Comparison of ENCODE assay signal across 1 cellular context in genomic region chr11:68321293-68322030, GRCh38.
TF ChIP-seq lines count a peak whose summit lies in the region.

No MANE protein-coding gene starts in this region.

TF ChIP-seq in HepG2, 621 proteins besides CTCF, POLR2A, EP300 and RAD21 (continued from another document and continues in another):
- TF ChIP-seq GMEB2 (CRISPR knock-in tag; IDR thresholded peaks at IDR 0.05; ENCODE audit: low read depth), result no peak
- TF ChIP-seq, protein P1, sequence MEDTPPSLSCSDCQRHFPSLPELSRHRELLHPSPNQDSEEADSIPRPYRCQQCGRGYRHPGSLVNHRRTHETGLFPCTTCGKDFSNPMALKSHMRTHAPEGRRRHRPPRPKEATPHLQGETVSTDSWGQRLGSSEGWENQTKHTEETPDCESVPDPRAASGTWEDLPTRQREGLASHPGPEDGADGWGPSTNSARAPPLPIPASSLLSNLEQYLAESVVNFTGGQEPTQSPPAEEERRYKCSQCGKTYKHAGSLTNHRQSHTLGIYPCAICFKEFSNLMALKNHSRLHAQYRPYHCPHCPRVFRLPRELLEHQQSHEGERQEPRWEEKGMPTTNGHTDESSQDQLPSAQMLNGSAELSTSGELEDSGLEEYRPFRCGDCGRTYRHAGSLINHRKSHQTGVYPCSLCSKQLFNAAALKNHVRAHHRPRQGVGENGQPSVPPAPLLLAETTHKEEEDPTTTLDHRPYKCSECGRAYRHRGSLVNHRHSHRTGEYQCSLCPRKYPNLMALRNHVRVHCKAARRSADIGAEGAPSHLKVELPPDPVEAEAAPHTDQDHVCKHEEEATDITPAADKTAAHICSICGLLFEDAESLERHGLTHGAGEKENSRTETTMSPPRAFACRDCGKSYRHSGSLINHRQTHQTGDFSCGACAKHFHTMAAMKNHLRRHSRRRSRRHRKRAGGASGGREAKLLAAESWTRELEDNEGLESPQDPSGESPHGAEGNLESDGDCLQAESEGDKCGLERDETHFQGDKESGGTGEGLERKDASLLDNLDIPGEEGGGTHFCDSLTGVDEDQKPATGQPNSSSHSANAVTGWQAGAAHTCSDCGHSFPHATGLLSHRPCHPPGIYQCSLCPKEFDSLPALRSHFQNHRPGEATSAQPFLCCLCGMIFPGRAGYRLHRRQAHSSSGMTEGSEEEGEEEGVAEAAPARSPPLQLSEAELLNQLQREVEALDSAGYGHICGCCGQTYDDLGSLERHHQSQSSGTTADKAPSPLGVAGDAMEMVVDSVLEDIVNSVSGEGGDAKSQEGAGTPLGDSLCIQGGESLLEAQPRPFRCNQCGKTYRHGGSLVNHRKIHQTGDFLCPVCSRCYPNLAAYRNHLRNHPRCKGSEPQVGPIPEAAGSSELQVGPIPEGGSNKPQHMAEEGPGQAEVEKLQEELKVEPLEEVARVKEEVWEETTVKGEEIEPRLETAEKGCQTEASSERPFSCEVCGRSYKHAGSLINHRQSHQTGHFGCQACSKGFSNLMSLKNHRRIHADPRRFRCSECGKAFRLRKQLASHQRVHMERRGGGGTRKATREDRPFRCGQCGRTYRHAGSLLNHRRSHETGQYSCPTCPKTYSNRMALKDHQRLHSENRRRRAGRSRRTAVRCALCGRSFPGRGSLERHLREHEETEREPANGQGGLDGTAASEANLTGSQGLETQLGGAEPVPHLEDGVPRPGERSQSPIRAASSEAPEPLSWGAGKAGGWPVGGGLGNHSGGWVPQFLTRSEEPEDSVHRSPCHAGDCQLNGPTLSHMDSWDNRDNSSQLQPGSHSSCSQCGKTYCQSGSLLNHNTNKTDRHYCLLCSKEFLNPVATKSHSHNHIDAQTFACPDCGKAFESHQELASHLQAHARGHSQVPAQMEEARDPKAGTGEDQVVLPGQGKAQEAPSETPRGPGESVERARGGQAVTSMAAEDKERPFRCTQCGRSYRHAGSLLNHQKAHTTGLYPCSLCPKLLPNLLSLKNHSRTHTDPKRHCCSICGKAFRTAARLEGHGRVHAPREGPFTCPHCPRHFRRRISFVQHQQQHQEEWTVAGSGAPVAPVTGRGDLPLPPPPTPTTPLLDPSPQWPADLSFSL (CRISPR knock-in tag; IDR thresholded peaks at IDR 0.05), result peak; percentile 71
- TF ChIP-seq AGO2 (optimal IDR thresholded peaks at IDR 0.05; ENCODE audit: low read depth, low read length), result no peak
- no peak for TF ChIP-seq ZNF724P (CRISPR knock-in tag; IDR thresholded peaks at IDR 0.05; ENCODE audit: borderline replicate concordance)
- no peak for TF ChIP-seq HMG20A (CRISPR knock-in tag; IDR thresholded peaks at IDR 0.05; ENCODE audit: borderline replicate concordance)
- TF ChIP-seq ZNF629 (CRISPR knock-in tag; conservative IDR thresholded peaks at IDR 0.05), result no peak
- TF ChIP-seq GTF2F1 (IDR thresholded peaks at IDR 0.05; ENCODE audit: low read length), result no peak
- no peak for TF ChIP-seq CENPBD1 (CRISPR knock-in tag; IDR thresholded peaks at IDR 0.05; ENCODE audit: borderline replicate concordance, low read depth)
- TF ChIP-seq TBX2 (CRISPR knock-in tag; IDR thresholded peaks at IDR 0.05; ENCODE audit: borderline replicate concordance), result peak; percentile 69; the same call in 1 of the 2 replicates
- TF ChIP-seq CCDC6 (CRISPR knock-in tag; IDR thresholded peaks at IDR 0.05), result no peak
- TF ChIP-seq GLI4 (CRISPR knock-in tag; IDR thresholded peaks at IDR 0.05; ENCODE audit: borderline replicate concordance), result no peak
- TF ChIP-seq TBL1XR1 (IDR thresholded peaks at IDR 0.05; ENCODE audit: borderline replicate concordance, low read length, partially characterized antibody), result no peak
- TF ChIP-seq PHF5A (CRISPR knock-in tag; IDR thresholded peaks at IDR 0.05; ENCODE audit: low read depth, unreplicated experiment), result no peak
- TF ChIP-seq ZNF850 (CRISPR knock-in tag; conservative IDR thresholded peaks at IDR 0.05), result no peak
- no peak for TF ChIP-seq ZNF589 (CRISPR knock-in tag; conservative IDR thresholded peaks at IDR 0.05)
- TF ChIP-seq, protein P2, sequence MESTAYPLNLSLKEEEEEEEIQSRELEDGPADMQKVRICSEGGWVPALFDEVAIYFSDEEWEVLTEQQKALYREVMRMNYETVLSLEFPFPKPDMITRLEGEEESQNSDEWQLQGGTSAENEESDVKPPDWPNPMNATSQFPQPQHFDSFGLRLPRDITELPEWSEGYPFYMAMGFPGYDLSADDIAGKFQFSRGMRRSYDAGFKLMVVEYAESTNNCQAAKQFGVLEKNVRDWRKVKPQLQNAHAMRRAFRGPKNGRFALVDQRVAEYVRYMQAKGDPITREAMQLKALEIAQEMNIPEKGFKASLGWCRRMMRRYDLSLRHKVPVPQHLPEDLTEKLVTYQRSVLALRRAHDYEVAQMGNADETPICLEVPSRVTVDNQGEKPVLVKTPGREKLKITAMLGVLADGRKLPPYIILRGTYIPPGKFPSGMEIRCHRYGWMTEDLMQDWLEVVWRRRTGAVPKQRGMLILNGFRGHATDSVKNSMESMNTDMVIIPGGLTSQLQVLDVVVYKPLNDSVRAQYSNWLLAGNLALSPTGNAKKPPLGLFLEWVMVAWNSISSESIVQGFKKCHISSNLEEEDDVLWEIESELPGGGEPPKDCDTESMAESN (CRISPR knock-in tag; conservative IDR thresholded peaks at IDR 0.05), result no peak
- TF ChIP-seq ZNF367 (CRISPR knock-in tag; IDR thresholded peaks at IDR 0.05; ENCODE audit: borderline replicate concordance), result no peak
- TF ChIP-seq KDM3A (CRISPR knock-in tag; IDR thresholded peaks at IDR 0.05; ENCODE audit: low read depth), result no peak
- no peak for TF ChIP-seq BCL6 (CRISPR knock-in tag; IDR thresholded peaks at IDR 0.05)
- no peak for TF ChIP-seq PCBP2 (optimal IDR thresholded peaks at IDR 0.05; ENCODE audit: low read depth, low read length, poor library complexity, severe bottlenecking)
- no peak for TF ChIP-seq FIP1L1 (IDR thresholded peaks at IDR 0.05; ENCODE audit: borderline replicate concordance, insufficient read depth, low read depth, low read length)
- no peak for TF ChIP-seq HIVEP1 (CRISPR knock-in tag; IDR thresholded peaks at IDR 0.05)
- peak; percentile 16 for TF ChIP-seq YY1 (IDR thresholded peaks at IDR 0.05; ENCODE audit: insufficient read depth, insufficient replicate concordance, low read depth, low read length)
- TF ChIP-seq ZNF343 (CRISPR knock-in tag; IDR thresholded peaks at IDR 0.05), result no peak
- no peak for TF ChIP-seq ATF7 (IDR thresholded peaks at IDR 0.05)
- no peak for TF ChIP-seq ATF7 (CRISPR knock-in tag; IDR thresholded peaks at IDR 0.05)
- TF ChIP-seq ISX (CRISPR knock-in tag; conservative IDR thresholded peaks at IDR 0.05), result no peak
- TF ChIP-seq ZC3H4 (CRISPR knock-in tag; IDR thresholded peaks at IDR 0.05; ENCODE audit: borderline replicate concordance), result no peak
- TF ChIP-seq KLF12 (CRISPR knock-in tag; IDR thresholded peaks at IDR 0.05; ENCODE audit: borderline replicate concordance), result no peak
- no peak for TF ChIP-seq ZBTB8A (CRISPR knock-in tag; IDR thresholded peaks at IDR 0.05; ENCODE audit: borderline replicate concordance, low read depth)
- TF ChIP-seq SOX5 (CRISPR knock-in tag; IDR thresholded peaks at IDR 0.05; ENCODE audit: borderline replicate concordance), result peak; percentile 83; the same call in 1 of the 2 replicates
- TF ChIP-seq, protein P3, sequence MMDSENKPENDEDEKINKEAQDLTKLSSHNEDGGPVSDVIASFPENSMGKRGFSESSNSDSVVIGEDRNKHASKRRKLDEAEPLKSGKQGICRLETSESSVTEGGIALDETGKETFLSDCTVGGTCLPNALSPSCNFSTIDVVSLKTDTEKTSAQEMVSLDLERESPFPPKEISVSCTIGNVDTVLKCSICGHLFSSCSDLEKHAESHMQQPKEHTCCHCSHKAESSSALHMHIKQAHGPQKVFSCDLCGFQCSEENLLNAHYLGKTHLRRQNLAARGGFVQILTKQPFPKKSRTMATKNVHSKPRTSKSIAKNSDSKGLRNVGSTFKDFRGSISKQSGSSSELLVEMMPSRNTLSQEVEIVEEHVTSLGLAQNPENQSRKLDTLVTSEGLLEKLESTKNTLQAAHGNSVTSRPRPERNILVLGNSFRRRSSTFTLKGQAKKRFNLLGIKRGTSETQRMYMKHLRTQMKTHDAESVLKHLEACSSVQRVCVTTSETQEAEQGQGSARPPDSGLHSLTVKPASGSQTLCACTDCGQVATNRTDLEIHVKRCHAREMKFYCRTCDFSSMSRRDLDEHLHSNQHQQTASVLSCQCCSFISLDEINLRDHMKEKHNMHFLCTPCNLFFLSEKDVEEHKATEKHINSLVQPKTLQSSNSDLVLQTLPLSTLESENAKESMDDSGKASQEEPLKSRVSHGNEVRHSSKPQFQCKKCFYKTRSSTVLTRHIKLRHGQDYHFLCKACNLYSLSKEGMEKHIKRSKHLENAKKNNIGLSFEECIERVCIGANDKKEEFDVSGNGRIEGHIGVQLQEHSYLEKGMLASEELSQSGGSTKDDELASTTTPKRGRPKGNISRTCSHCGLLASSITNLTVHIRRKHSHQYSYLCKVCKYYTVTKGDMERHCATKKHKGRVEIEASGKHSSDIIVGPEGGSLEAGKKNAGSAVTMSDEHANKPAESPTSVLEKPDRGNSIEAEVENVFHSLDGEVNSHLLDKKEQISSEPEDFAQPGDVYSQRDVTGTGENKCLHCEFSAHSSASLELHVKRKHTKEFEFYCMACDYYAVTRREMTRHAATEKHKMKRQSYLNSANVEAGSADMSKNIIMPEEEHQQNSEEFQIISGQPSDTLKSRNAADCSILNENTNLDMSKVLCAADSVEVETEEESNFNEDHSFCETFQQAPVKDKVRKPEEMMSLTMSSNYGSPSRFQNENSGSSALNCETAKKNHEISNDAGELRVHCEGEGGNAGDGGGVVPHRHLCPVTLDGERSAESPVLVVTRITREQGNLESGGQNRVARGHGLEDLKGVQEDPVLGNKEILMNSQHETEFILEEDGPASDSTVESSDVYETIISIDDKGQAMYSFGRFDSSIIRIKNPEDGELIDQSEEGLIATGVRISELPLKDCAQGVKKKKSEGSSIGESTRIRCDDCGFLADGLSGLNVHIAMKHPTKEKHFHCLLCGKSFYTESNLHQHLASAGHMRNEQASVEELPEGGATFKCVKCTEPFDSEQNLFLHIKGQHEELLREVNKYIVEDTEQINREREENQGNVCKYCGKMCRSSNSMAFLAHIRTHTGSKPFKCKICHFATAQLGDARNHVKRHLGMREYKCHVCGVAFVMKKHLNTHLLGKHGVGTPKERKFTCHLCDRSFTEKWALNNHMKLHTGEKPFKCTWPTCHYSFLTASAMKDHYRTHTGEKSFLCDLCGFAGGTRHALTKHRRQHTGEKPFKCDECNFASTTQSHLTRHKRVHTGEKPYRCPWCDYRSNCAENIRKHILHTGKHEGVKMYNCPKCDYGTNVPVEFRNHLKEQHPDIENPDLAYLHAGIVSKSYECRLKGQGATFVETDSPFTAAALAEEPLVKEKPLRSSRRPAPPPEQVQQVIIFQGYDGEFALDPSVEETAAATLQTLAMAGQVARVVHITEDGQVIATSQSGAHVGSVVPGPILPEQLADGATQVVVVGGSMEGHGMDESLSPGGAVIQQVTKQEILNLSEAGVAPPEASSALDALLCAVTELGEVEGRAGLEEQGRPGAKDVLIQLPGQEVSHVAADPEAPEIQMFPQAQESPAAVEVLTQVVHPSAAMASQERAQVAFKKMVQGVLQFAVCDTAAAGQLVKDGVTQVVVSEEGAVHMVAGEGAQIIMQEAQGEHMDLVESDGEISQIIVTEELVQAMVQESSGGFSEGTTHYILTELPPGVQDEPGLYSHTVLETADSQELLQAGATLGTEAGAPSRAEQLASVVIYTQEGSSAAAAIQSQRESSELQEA (CRISPR knock-in tag; IDR thresholded peaks at IDR 0.05; ENCODE audit: not compliant biosample characterization), result no peak
- peak; percentile 40; the same call in 1 of the 2 replicates for TF ChIP-seq BORCS8-MEF2B (CRISPR knock-in tag; IDR thresholded peaks at IDR 0.05)
- TF ChIP-seq ZNF547 (CRISPR knock-in tag; IDR thresholded peaks at IDR 0.05), result no peak
- peak; percentile 64; the same call in 1 of the 2 replicates for TF ChIP-seq TCF7 (IDR thresholded peaks at IDR 0.05; ENCODE audit: low read depth)
- no peak for TF ChIP-seq HNRNPH1 (optimal IDR thresholded peaks at IDR 0.05; ENCODE audit: low read depth, low read length)
- TF ChIP-seq ZMYM2 (CRISPR knock-in tag; IDR thresholded peaks at IDR 0.05), result no peak
- no peak for TF ChIP-seq ZNF431 (CRISPR knock-in tag; IDR thresholded peaks at IDR 0.05; ENCODE audit: borderline replicate concordance, low read depth)
- no peak for TF ChIP-seq SP4 (CRISPR knock-in tag; IDR thresholded peaks at IDR 0.05)
- TF ChIP-seq SALL2 (CRISPR knock-in tag; IDR thresholded peaks at IDR 0.05), result no peak
- TF ChIP-seq SRSF9 (IDR thresholded peaks at IDR 0.05; ENCODE audit: borderline replicate concordance, insufficient read depth, low read depth, low read length, poor library complexity, severe bottlenecking), result no peak
- TF ChIP-seq ZNF160 (CRISPR knock-in tag; IDR thresholded peaks at IDR 0.05), result no peak
- TF ChIP-seq JARID2 (CRISPR knock-in tag; IDR thresholded peaks at IDR 0.05; ENCODE audit: insufficient replicate concordance), result no peak
- 0 out of 2 replicates have a peak, but pooled peaks have one; percentile 27 for TF ChIP-seq ZNF501 (CRISPR knock-in tag; IDR thresholded peaks at IDR 0.05)
- TF ChIP-seq SP140L (CRISPR knock-in tag; IDR thresholded peaks at IDR 0.05; ENCODE audit: borderline replicate concordance), result no peak
- TF ChIP-seq ZNF776 (CRISPR knock-in tag; IDR thresholded peaks at IDR 0.05), result no peak
- TF ChIP-seq KLF9 (CRISPR knock-in tag; IDR thresholded peaks at IDR 0.05; ENCODE audit: low read depth), result no peak
- TF ChIP-seq TEAD3 (CRISPR knock-in tag; optimal IDR thresholded peaks at IDR 0.05; ENCODE audit: borderline replicate concordance), result peak; percentile 73
- TF ChIP-seq, protein P4, sequence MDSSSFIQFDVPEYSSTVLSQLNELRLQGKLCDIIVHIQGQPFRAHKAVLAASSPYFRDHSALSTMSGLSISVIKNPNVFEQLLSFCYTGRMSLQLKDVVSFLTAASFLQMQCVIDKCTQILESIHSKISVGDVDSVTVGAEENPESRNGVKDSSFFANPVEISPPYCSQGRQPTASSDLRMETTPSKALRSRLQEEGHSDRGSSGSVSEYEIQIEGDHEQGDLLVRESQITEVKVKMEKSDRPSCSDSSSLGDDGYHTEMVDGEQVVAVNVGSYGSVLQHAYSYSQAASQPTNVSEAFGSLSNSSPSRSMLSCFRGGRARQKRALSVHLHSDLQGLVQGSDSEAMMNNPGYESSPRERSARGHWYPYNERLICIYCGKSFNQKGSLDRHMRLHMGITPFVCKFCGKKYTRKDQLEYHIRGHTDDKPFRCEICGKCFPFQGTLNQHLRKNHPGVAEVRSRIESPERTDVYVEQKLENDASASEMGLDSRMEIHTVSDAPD (CRISPR knock-in tag; IDR thresholded peaks at IDR 0.05), result no peak
- TF ChIP-seq ZBTB38 (CRISPR knock-in tag; IDR thresholded peaks at IDR 0.05), result peak; percentile 75
- TF ChIP-seq HOXA9 (CRISPR knock-in tag; IDR thresholded peaks at IDR 0.05; ENCODE audit: borderline replicate concordance), result no peak
